Comparison of ENCODE assay signal across 1 cellular context in the genomic region with DNA sequence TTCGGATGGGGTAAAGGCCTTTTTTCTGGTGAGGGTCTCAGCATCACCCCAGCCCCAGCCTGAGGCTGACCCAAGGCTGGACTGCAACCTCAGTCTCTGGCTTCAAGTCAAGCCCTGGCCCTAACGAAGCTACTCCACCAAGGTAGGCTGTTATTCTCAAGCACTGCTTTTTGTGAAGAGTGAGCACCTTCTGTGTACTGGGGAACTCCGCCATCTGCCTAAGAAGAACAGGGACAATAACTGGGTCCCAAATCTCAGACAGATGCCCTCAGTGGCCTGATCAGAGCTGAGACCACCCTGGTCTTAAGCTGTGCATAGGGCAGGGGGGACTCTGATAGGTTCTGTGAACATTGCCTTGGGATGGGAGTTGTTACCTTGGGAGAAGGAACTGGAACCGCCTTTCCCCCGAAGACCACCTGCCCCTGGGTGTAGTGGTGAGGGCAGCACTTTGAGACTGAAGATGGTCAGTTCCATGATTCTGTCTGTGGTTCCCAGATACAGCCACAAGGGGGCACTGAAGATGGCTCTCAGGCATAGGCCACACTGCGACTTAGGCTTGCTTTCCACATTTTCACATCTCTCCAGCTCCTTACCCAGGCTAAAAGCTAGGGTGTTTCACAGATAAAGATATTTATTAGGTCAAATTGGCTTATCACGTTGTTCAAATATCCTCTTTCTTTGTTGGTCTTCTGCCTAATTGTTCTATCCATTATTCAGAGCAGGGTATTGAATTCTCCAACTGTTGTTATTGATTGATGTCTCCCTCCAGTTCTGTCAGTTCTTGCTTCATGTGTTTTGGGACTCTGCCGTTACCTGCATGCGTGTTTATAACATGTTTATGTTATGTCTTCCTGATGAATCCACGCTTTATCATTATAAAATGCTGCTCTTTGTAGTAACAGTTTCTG.
A peak's percentile ranks its signal among the peaks of the same experiment; 100 is the strongest.
TF ChIP-seq lines count a peak whose summit lies in the region.

No MANE protein-coding gene starts in this region.

TF ChIP-seq in GM12878, 131 proteins besides CTCF, POLR2A, EP300 and RAD21 (continued from another document):
- TF ChIP-seq, protein P1, sequence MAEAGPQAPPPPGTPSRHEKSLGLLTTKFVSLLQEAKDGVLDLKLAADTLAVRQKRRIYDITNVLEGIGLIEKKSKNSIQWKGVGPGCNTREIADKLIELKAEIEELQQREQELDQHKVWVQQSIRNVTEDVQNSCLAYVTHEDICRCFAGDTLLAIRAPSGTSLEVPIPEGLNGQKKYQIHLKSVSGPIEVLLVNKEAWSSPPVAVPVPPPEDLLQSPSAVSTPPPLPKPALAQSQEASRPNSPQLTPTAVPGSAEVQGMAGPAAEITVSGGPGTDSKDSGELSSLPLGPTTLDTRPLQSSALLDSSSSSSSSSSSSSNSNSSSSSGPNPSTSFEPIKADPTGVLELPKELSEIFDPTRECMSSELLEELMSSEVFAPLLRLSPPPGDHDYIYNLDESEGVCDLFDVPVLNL (IDR thresholded peaks at IDR 0.05; ENCODE audit: low read depth, low read length): no peak
- TF ChIP-seq SREBF1 (IDR thresholded peaks at IDR 0.05; ENCODE audit: low read length): no peak
- TF ChIP-seq, protein P2, sequence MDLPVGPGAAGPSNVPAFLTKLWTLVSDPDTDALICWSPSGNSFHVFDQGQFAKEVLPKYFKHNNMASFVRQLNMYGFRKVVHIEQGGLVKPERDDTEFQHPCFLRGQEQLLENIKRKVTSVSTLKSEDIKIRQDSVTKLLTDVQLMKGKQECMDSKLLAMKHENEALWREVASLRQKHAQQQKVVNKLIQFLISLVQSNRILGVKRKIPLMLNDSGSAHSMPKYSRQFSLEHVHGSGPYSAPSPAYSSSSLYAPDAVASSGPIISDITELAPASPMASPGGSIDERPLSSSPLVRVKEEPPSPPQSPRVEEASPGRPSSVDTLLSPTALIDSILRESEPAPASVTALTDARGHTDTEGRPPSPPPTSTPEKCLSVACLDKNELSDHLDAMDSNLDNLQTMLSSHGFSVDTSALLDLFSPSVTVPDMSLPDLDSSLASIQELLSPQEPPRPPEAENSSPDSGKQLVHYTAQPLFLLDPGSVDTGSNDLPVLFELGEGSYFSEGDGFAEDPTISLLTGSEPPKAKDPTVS (IDR thresholded peaks at IDR 0.05; ENCODE audit: low read depth, low read length): no peak
- no peak for TF ChIP-seq NFYA (IDR thresholded peaks at IDR 0.05; ENCODE audit: borderline replicate concordance, low read depth, low read length)
- TF ChIP-seq, protein P3, sequence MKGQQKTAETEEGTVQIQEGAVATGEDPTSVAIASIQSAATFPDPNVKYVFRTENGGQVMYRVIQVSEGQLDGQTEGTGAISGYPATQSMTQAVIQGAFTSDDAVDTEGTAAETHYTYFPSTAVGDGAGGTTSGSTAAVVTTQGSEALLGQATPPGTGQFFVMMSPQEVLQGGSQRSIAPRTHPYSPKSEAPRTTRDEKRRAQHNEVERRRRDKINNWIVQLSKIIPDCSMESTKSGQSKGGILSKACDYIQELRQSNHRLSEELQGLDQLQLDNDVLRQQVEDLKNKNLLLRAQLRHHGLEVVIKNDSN (IDR thresholded peaks at IDR 0.05; ENCODE audit: borderline replicate concordance, extremely low read length, insufficient read depth, low read depth, low read length): no peak
- TF ChIP-seq MYB (IDR thresholded peaks at IDR 0.05; ENCODE audit: borderline replicate concordance, low read depth, low read length): no peak
- no peak for TF ChIP-seq KLF5 (IDR thresholded peaks at IDR 0.05; ENCODE audit: partially characterized antibody)
- TF ChIP-seq, protein P4, sequence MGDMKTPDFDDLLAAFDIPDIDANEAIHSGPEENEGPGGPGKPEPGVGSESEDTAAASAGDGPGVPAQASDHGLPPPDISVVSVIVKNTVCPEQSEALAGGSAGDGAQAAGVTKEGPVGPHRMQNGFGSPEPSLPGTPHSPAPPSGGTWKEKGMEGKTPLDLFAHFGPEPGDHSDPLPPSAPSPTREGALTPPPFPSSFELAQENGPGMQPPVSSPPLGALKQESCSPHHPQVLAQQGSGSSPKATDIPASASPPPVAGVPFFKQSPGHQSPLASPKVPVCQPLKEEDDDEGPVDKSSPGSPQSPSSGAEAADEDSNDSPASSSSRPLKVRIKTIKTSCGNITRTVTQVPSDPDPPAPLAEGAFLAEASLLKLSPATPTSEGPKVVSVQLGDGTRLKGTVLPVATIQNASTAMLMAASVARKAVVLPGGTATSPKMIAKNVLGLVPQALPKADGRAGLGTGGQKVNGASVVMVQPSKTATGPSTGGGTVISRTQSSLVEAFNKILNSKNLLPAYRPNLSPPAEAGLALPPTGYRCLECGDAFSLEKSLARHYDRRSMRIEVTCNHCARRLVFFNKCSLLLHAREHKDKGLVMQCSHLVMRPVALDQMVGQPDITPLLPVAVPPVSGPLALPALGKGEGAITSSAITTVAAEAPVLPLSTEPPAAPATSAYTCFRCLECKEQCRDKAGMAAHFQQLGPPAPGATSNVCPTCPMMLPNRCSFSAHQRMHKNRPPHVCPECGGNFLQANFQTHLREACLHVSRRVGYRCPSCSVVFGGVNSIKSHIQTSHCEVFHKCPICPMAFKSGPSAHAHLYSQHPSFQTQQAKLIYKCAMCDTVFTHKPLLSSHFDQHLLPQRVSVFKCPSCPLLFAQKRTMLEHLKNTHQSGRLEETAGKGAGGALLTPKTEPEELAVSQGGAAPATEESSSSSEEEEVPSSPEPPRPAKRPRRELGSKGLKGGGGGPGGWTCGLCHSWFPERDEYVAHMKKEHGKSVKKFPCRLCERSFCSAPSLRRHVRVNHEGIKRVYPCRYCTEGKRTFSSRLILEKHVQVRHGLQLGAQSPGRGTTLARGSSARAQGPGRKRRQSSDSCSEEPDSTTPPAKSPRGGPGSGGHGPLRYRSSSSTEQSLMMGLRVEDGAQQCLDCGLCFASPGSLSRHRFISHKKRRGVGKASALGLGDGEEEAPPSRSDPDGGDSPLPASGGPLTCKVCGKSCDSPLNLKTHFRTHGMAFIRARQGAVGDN (IDR thresholded peaks at IDR 0.05): no peak
- TF ChIP-seq TARDBP (IDR thresholded peaks at IDR 0.05; ENCODE audit: borderline replicate concordance): no peak
- no peak for TF ChIP-seq EZH2 (IDR thresholded peaks at IDR 0.05; ENCODE audit: borderline replicate concordance, control insufficient read depth, low read depth, low read length)
- no peak for TF ChIP-seq RFX5 (IDR thresholded peaks at IDR 0.05; ENCODE audit: low read depth, low read length)
- no peak for TF ChIP-seq STAT1 (conservative IDR thresholded peaks at IDR 0.05)
- TF ChIP-seq, protein P5, sequence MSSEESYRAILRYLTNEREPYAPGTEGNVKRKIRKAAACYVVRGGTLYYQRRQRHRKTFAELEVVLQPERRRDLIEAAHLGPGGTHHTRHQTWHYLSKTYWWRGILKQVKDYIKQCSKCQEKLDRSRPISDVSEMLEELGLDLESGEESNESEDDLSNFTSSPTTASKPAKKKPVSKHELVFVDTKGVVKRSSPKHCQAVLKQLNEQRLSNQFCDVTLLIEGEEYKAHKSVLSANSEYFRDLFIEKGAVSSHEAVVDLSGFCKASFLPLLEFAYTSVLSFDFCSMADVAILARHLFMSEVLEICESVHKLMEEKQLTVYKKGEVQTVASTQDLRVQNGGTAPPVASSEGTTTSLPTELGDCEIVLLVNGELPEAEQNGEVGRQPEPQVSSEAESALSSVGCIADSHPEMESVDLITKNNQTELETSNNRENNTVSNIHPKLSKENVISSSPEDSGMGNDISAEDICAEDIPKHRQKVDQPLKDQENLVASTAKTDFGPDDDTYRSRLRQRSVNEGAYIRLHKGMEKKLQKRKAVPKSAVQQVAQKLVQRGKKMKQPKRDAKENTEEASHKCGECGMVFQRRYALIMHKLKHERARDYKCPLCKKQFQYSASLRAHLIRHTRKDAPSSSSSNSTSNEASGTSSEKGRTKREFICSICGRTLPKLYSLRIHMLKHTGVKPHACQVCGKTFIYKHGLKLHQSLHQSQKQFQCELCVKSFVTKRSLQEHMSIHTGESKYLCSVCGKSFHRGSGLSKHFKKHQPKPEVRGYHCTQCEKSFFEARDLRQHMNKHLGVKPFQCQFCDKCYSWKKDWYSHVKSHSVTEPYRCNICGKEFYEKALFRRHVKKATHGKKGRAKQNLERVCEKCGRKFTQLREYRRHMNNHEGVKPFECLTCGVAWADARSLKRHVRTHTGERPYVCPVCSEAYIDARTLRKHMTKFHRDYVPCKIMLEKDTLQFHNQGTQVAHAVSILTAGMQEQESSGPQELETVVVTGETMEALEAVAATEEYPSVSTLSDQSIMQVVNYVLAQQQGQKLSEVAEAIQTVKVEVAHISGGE (CRISPR knock-in tag; IDR thresholded peaks at IDR 0.05): no peak
- TF ChIP-seq STAT3 (IDR thresholded peaks at IDR 0.05; ENCODE audit: low read depth, low read length): no peak
- no peak for TF ChIP-seq ZNF217 (IDR thresholded peaks at IDR 0.05)
- TF ChIP-seq KDM1A (IDR thresholded peaks at IDR 0.05; ENCODE audit: borderline replicate concordance): no peak
- TF ChIP-seq NR2F1 (conservative IDR thresholded peaks at IDR 0.05): no peak
- TF ChIP-seq NBN (IDR thresholded peaks at IDR 0.05): peak; percentile 24; the same call in 1 of the 2 replicates
